ENCODE assay signal across 8 cellular contexts in genomic region chr13:75635621-75636338, GRCh38. TPM values are rescaled to one million over a fixed set of nuclear protein-coding genes. Genes with fewer than 3 reads are reported as not detected.
A peak's percentile ranks its signal among the peaks of the same experiment; 100 is the strongest.
DNase-seq lines count a peak whose midpoint lies in the region; ATAC-seq and TF ChIP-seq lines count a peak whose summit lies in the region.

Gene LMO7 (plus strand): TSS chr13:75636330. CDS start chr13:75636658, 328 bp downstream.

- H3K4me1 Mint-ChIP-seq in chondrocyte (ENCODE audit: low read depth) = peaks cover 53% of the 10 kb centered on the region

- DNase-seq in ELR (ENCODE audit: low read depth) = peak; percentile 75
- peak; percentile 92 for DNase-seq in chondrocyte (ENCODE audit: low spot score)
- peak; percentile 53 for DNase-seq in left lobe of liver (ENCODE audit: low spot score)
- peak; percentile 16 to 17 for DNase-seq in stimulated activated CD4-positive, alpha-beta T cell treated with anti-CD3 and anti-CD28 coated beads, Interleukin-4, amount 100 ng/mL, for 48 hours (ENCODE audit: low read depth in 2 of 2)
- no peak for DNase-seq in NCI-H510A (lab: John Stamatoyannopoulos, UW)

- no peaks in the 10 kb centered on the region for H3K9me3 Mint-ChIP-seq in chondrocyte (ENCODE audit: low read depth)

- peak within 1 kb of the TSS; percentile 81 for H3K27ac Mint-ChIP-seq in chondrocyte (ENCODE audit: unreplicated experiment)

- peak within 1 kb of the TSS; percentile 2 for H3K27ac ChIP-seq in HUES48 (ENCODE audit: low read depth, low read length)
- H3K27ac ChIP-seq in VCaP = peak within 1 kb of the TSS; percentile 51

- H3K4me1 ChIP-seq in HUES48 (ENCODE audit: control insufficient read depth, insufficient read depth, low read length) = peaks cover 28% of the 10 kb centered on the region

- peak within 1 kb of the TSS; percentile 63 for H3K4me3 ChIP-seq in HUES48 (ENCODE audit: low read depth, low read length)

- no peaks in the 10 kb centered on the region for H3K36me3 Mint-ChIP-seq in chondrocyte (ENCODE audit: low read depth)

- H3K27me3 ChIP-seq in HUES48 (ENCODE audit: control insufficient read depth, insufficient read depth, low read length) = peaks cover 39% of the 10 kb centered on the region

- peak within 1 kb of the TSS; percentile 58; the same call in 1 of the 2 replicates for H3K9ac ChIP-seq in HUES48 (ENCODE audit: low read depth, low read length)

- H3K9me3 ChIP-seq in HUES48 (ENCODE audit: control insufficient read depth, insufficient read depth, low read length) = no peaks in the 10 kb centered on the region

- no peak for TF ChIP-seq CTCF in VCaP (conservative IDR thresholded peaks at IDR 0.05)
- no peak for TF ChIP-seq CTCF in chondrocyte (IDR thresholded peaks at IDR 0.05)

- H3K27me3 Mint-ChIP-seq in chondrocyte (ENCODE audit: low read depth) = no peaks in the 10 kb centered on the region

- peak within 1 kb of the TSS; percentile 73 for H3K4me3 Mint-ChIP-seq in chondrocyte (ENCODE audit: unreplicated experiment)

- H3K36me3 ChIP-seq in HUES48 (ENCODE audit: control insufficient read depth, insufficient read depth, low read length) = no peaks in the 10 kb centered on the region

- ATAC-seq in GM21529 (IDR thresholded peaks at IDR 0.05; ENCODE audit: unreplicated experiment) = peak; percentile 62
- ATAC-seq in left lobe of liver = peak; percentile 81

RNA-seq across cellular contexts. Expression of gene LMO7, which starts in this region (rescaled TPM):
- total RNA-seq in chondrocyte (199 to 335 TPM (median 201 TPM) in 3 replicates), left lobe of liver (52.0 TPM)
